In genomic region chr18:2683055-2683454, GRCh38 we compare ENCODE assay signal across 17 cellular contexts. TPM values are rescaled to one million over a fixed set of nuclear protein-coding genes. Genes with fewer than 3 reads are reported as not detected.
A peak's percentile ranks its signal among the peaks of the same experiment; 100 is the strongest.
DNase-seq lines count a peak whose midpoint lies in the region; ATAC-seq, FAIRE-seq and TF ChIP-seq lines count a peak whose summit lies in the region.
"Had no signal": no experiment of that assay in that cellular context is flagged by ENCODE, and none has a peak within 500 bp of the region (broad histone marks: within the 10 kb centered on the region; RNA-seq: fewer than 3 reads in every experiment).

No MANE protein-coding gene starts in this region.

- H3K36me3 Mint-ChIP-seq in CD14-positive monocyte, result peaks cover 69 to 86% of the 10 kb centered on the region in 2 donors
- peaks cover 58% of the 10 kb centered on the region for H3K36me3 Mint-ChIP-seq in activated T-helper 1 cell treated with anti-CD3 and anti-CD28 coated beads, Interleukin-12 subunit alpha, Interleukin-12 subunit beta, Interleukin-2, Interleukin-4 antibody, amounts not matched to agents 30 ng/mL and 10 ng/mL and 1 ng/mL, durations not matched to agents 14 hours and 24 hours and 36 hours (ENCODE audit: low read depth)
- peaks cover 40 to 43% of the 10 kb centered on the region in 2 donors for H3K36me3 Mint-ChIP-seq in naive B cell

- H2AFZ ChIP-seq in Karpas-422 (ENCODE audit: low read length), result no peak overlapping the region

- H3K9me3 ChIP-seq in Karpas-422 (ENCODE audit: low read length), result no peaks in the 10 kb centered on the region

- H4K20me1 ChIP-seq in Karpas-422 (ENCODE audit: insufficient read depth, low read depth, low read length), result no peaks in the 10 kb centered on the region

- H3K4me1 Mint-ChIP-seq in CD14-positive monocyte (peaks cover 9% of the 10 kb centered on the region), naive B cell (peaks cover 45 to 62% (median 47%) of the 10 kb centered on the region in 3 donors)
- H3K4me1 Mint-ChIP-seq in activated T-helper 1 cell treated with anti-CD3 and anti-CD28 coated beads, Interleukin-12 subunit alpha, Interleukin-12 subunit beta, Interleukin-2, Interleukin-4 antibody, amounts not matched to agents 30 ng/mL and 10 ng/mL and 1 ng/mL, durations not matched to agents 14 hours and 24 hours and 36 hours (ENCODE audit: low read depth), result peaks cover 66% of the 10 kb centered on the region

- peaks cover 93% of the 10 kb centered on the region for H3K79me2 ChIP-seq in Karpas-422 (ENCODE audit: low read length)

- H3K9me3 Mint-ChIP-seq in CD14-positive monocyte (peaks cover 9 to 18% (median 12%) of the 10 kb centered on the region in 7 donors), naive B cell (peaks cover 11 to 24% (median 20%) of the 10 kb centered on the region in 7 donors)
- peaks cover 23% of the 10 kb centered on the region for H3K9me3 Mint-ChIP-seq in activated T-helper 1 cell treated with anti-CD3 and anti-CD28 coated beads, Interleukin-12 subunit alpha, Interleukin-12 subunit beta, Interleukin-2, Interleukin-4 antibody, amounts not matched to agents 30 ng/mL and 10 ng/mL and 1 ng/mL, durations not matched to agents 14 hours and 24 hours and 36 hours

- H3K4me3 ChIP-seq in Karpas-422 (ENCODE audit: low read length), result no peak overlapping the region
- H3K4me3 ChIP-seq: tibial nerve had no signal

- no peaks in the 10 kb centered on the region for H3K4me1 ChIP-seq in Karpas-422 (ENCODE audit: low read length)

- peaks cover 0 to 2% (median 0%) of the 10 kb centered on the region in 3 donors for H3K27me3 Mint-ChIP-seq in CD14-positive monocyte (ENCODE audit: low read depth in 3 of 3)
- H3K27me3 Mint-ChIP-seq in activated T-helper 1 cell treated with anti-CD3 and anti-CD28 coated beads, Interleukin-12 subunit alpha, Interleukin-12 subunit beta, Interleukin-2, Interleukin-4 antibody, amounts not matched to agents 30 ng/mL and 10 ng/mL and 1 ng/mL, durations not matched to agents 14 hours and 24 hours and 36 hours (ENCODE audit: insufficient read depth), result no peaks in the 10 kb centered on the region
- H3K27me3 Mint-ChIP-seq in naive B cell, result no peaks in the 10 kb centered on the region

- TF ChIP-seq CTCF in CD14-positive monocyte (IDR thresholded peaks at IDR 0.05) (no peak), D721Med (IDR thresholded peaks at IDR 0.05; ENCODE audit: insufficient read depth, missing control alignments) (no peak)

- H3K27me3 ChIP-seq in Karpas-422 (ENCODE audit: low read length), result no peaks in the 10 kb centered on the region
- H3K27me3 ChIP-seq: tibial nerve had no signal

- H3K27ac ChIP-seq in Karpas-422 (ENCODE audit: low read length), result no peak overlapping the region
- H3K27ac ChIP-seq: tibial nerve had no signal

- H3K36me3 ChIP-seq in Karpas-422 (ENCODE audit: insufficient read depth, low read length), result peaks cover 61% of the 10 kb centered on the region

- ATAC-seq in naive B cell (ENCODE audit: low read depth in 2 of 2) (no peak), HG02885 (IDR thresholded peaks at IDR 0.05; ENCODE audit: poor library complexity, unreplicated experiment) (no peak)

- H3K9ac ChIP-seq in Karpas-422 (ENCODE audit: low read length), result no peak overlapping the region

- no peaks in the 10 kb centered on the region for H3K9me2 ChIP-seq in Karpas-422 (replicated peaks; ENCODE audit: insufficient read depth, low read length)

- H3K27ac Mint-ChIP-seq in CD14-positive monocyte, result peak overlapping the region in 6 of 7 donors; percentile 2 to 67 (median 32)
- peak overlapping the region; percentile 92 for H3K27ac Mint-ChIP-seq in activated T-helper 1 cell treated with anti-CD3 and anti-CD28 coated beads, Interleukin-12 subunit alpha, Interleukin-12 subunit beta, Interleukin-2, Interleukin-4 antibody, amounts not matched to agents 30 ng/mL and 10 ng/mL and 1 ng/mL, durations not matched to agents 14 hours and 24 hours and 36 hours
- H3K27ac Mint-ChIP-seq in naive B cell, result peak overlapping the region in 4 of 6 donors; percentile 29 to 68 (median 46)

- intact Hi-C loops in CD14-positive monocyte (cut with micrococcal nuclease), result no loop called here
- intact Hi-C loops in activated T-helper 1 cell treated with anti-CD3 and anti-CD28 coated beads, Interleukin-12 subunit alpha, Interleukin-12 subunit beta, Interleukin-2, Interleukin-4 antibody, amounts not matched to agents 30 ng/mL and 10 ng/mL and 1 ng/mL, durations not matched to agents 14 hours and 24 hours and 36 hours (cut with micrococcal nuclease), result loop anchor here (2.0 kb wide), 1 partner anchor 28 kb away; the partner anchor contains the start of gene SMCHD1

- H3K4me3 Mint-ChIP-seq in CD14-positive monocyte, result no peak overlapping the region
- H3K4me3 Mint-ChIP-seq in activated T-helper 1 cell treated with anti-CD3 and anti-CD28 coated beads, Interleukin-12 subunit alpha, Interleukin-12 subunit beta, Interleukin-2, Interleukin-4 antibody, amounts not matched to agents 30 ng/mL and 10 ng/mL and 1 ng/mL, durations not matched to agents 14 hours and 24 hours and 36 hours, result peak overlapping the region; percentile 51
- no peak overlapping the region for H3K4me3 Mint-ChIP-seq in naive B cell

- H3K4me2 ChIP-seq in Karpas-422 (ENCODE audit: low read depth, low read length, poor library complexity, severe bottlenecking), result no peak overlapping the region

- no peak for DNase-seq in CD14-positive monocyte (ENCODE audit: low spot score)
- DNase-seq in D721Med (ENCODE audit: insufficient read length, low spot score), result no peak
- DNase-seq in activated T-helper 1 cell treated with anti-CD3 and anti-CD28 coated beads, Interleukin-12 subunit alpha, Interleukin-12 subunit beta, Interleukin-2, Interleukin-4 antibody, amounts not matched to agents 30 ng/mL and 10 ng/mL and 1 ng/mL, durations not matched to agents 14 hours and 24 hours and 36 hours (ENCODE audit: low spot score), result no peak
- no peak for DNase-seq in naive B cell
- no peak for DNase-seq in Karpas-422
- DNase-seq in GM19240 (ENCODE audit: insufficient read length, low spot score), result no peak
- no peak for DNase-seq in NCI-H345 treated with DMSO at 0.1 percent for 48 hours (lab: John Stamatoyannopoulos, UW; ENCODE audit: unreplicated experiment)
- DNase-seq: AML-193; DMS153; effector CD4-positive, alpha-beta T cell; mesendoderm; NCI-H187 treated with DMSO at 0.1 percent for 48 hours; stimulated activated CD4-positive, alpha-beta T cell treated with anti-CD3 and anti-CD28 coated beads, Interleukin-4, amount 100 ng/mL, for 24 hours; stimulated activated CD8-positive, alpha-beta memory T cell treated with anti-CD3 and anti-CD28 coated beads, Interleukin-4, amount 100 ng/mL, for 48 hours; T-helper 9 cell had no signal

- peak; percentile 90 for FAIRE-seq in D721Med (lab: Jason Lieb, UNC)

RNA-seq across cellular contexts. Expression of gene SMCHD1, which starts 27.5 kb away (rescaled TPM):
- 10 to 100 TPM; 12.7 to 16.8 TPM for polyA plus RNA-seq in CD14-positive monocyte
- total RNA-seq in activated T-helper 1 cell treated with anti-CD3 and anti-CD28 coated beads, Interleukin-12 subunit alpha, Interleukin-12 subunit beta, Interleukin-2, Interleukin-4 antibody, amounts not matched to agents 30 ng/mL and 10 ng/mL and 1 ng/mL, durations not matched to agents 14 hours and 24 hours and 36 hours, result 98.6 and 112 TPM in 2 replicates
- 10 to 100 TPM; 46.7 to 94.7 (median 68.9) TPM for polyA plus RNA-seq in naive B cell (ENCODE audit: low read depth in 6 of 6)
- total RNA-seq in Karpas-422 (2014; rRNA removed; shearing (Covaris generic); ENCODE audit: low replicate concordance), result 102 and 180 TPM in 2 replicates

Comparison
In these comparisons a context has a peak if more than half of its experiments do, and no peak if none do; other contexts are left out.
1. H3K27ac Mint-ChIP-seq: peak in every context shown above with its lines; median percentile 92 in activated T-helper 1 cell treated with anti-CD3 and anti-CD28 coated beads, Interleukin-12 subunit alpha, Interleukin-12 subunit beta, Interleukin-2, Interleukin-4 antibody, amounts not matched to agents 30 ng/mL and 10 ng/mL and 1 ng/mL, durations not matched to agents 14 hours and 24 hours and 36 hours; 46 in naive B cell; 32 in CD14-positive monocyte.